Comparison of ENCODE assay signal across 22 cellular contexts in the genomic region with DNA sequence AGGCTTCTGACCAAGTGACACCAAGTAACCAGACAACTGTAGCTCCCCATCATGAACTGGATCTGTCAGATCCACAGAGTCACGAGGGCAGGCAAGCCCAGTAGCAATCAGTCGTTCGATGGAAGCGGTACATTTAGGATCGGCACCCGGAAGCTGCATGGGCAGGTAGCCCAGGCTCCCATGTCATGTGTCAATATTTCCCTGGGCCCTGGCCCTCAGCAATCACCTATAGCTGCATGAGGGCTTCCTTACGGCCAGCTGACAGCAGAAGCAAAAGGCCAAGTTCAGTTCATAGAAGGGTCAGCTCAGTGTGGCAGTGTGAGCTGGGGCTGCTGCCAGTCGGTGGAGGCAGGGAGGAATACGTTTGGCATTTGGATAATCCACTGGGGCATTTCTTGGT. TPM values are rescaled to one million over a fixed set of nuclear protein-coding genes. Genes with fewer than 3 reads are reported as not detected.
DNase-seq lines count a peak whose midpoint lies in the region; ATAC-seq and TF ChIP-seq lines count a peak whose summit lies in the region.
"Had no signal": no experiment of that assay in that cellular context is flagged by ENCODE, and none has a peak within 500 bp of the region (broad histone marks: within the 10 kb centered on the region; RNA-seq: fewer than 3 reads in every experiment).

No MANE protein-coding gene starts in this region.

- H2AFZ ChIP-seq in neural progenitor cell (replicated peaks): no peak overlapping the region
- H2AFZ ChIP-seq: GM23338 had no signal

- no peak overlapping the region for H3K4me2 ChIP-seq in neural progenitor cell
- H3K4me2 ChIP-seq: A549, GM23338 had no signal

- no peak for TF ChIP-seq CTCF in C4-2B (conservative IDR thresholded peaks at IDR 0.05)
- no peak for TF ChIP-seq CTCF in LNCaP clone FGC (IDR thresholded peaks at IDR 0.05; ENCODE audit: control insufficient read depth, extremely low read depth, insufficient read depth)
- no peak for TF ChIP-seq CTCF in endodermal cell (conservative IDR thresholded peaks at IDR 0.05)
- no peak for TF ChIP-seq CTCF in neural progenitor cell (IDR thresholded peaks at IDR 0.05)

- peaks cover 2% of the 10 kb centered on the region for H3K4me1 Mint-ChIP-seq in endodermal cell
- H3K4me1 Mint-ChIP-seq in neural progenitor cell: peaks cover 19% of the 10 kb centered on the region
- H3K4me1 Mint-ChIP-seq in natural killer cell treated with Interleukin-12 subunit alpha and Interleukin-12 subunit beta and Interleukin-15 and Interleukin-18, amount 100 ng/mL, for 72 hours (ENCODE audit: low read depth in 2 of 2): no peaks in the 10 kb centered on the region
- H3K4me1 Mint-ChIP-seq: CD4-positive, alpha-beta memory T cell had no signal

- H3K27me3 Mint-ChIP-seq in endodermal cell (ENCODE audit: insufficient read depth): peaks cover 22% of the 10 kb centered on the region
- peaks cover 4% of the 10 kb centered on the region for H3K27me3 Mint-ChIP-seq in neural progenitor cell (ENCODE audit: insufficient read depth, low read depth)
- H3K27me3 Mint-ChIP-seq in natural killer cell treated with Interleukin-12 subunit alpha and Interleukin-12 subunit beta and Interleukin-15 and Interleukin-18, amount 100 ng/mL, for 72 hours: peaks cover 10 to 18% of the 10 kb centered on the region in 2 donors

- H4K20me1 ChIP-seq in neural progenitor cell (ENCODE audit: low read depth): no peaks in the 10 kb centered on the region
- H4K20me1 ChIP-seq: BLaER1 treated with 17β-estradiol and CSF1 and Interleukin-3, amounts not matched to agents 10 nM and 100 nM had no signal

- H3F3A ChIP-seq in neural progenitor cell (ENCODE audit: low read depth): no peaks in the 10 kb centered on the region

- no peaks in the 10 kb centered on the region for H3K9me3 ChIP-seq in endodermal cell (ENCODE audit: control insufficient read depth, low read length)
- no peaks in the 10 kb centered on the region for H3K9me3 ChIP-seq in neural progenitor cell (ENCODE audit: low read depth)
- H3K9me3 ChIP-seq: BE2C; BLaER1 treated with 17β-estradiol and CSF1 and Interleukin-3, amounts not matched to agents 10 nM and 100 nM had no signal

- H3K4me3 ChIP-seq in LNCaP clone FGC (ENCODE audit: low read depth, low read length): no peak overlapping the region
- no peak overlapping the region for H3K4me3 ChIP-seq in endodermal cell (ENCODE audit: low read length)
- no peak overlapping the region for H3K4me3 ChIP-seq in neural progenitor cell
- H3K4me3 ChIP-seq: A549; BLaER1 treated with 17β-estradiol and CSF1 and Interleukin-3, amounts not matched to agents 10 nM and 100 nM; GM23338 had no signal

- peak overlapping the region; percentile 40 for H3K27ac ChIP-seq in C4-2B
- no peak overlapping the region for H3K27ac ChIP-seq in endodermal cell (ENCODE audit: low read depth, low read length)
- H3K27ac ChIP-seq in neural progenitor cell: no peak overlapping the region
- H3K27ac ChIP-seq: A549; BLaER1 treated with 17β-estradiol and CSF1 and Interleukin-3, amounts not matched to agents 10 nM and 100 nM had no signal

- no peaks in the 10 kb centered on the region for H3K79me2 ChIP-seq in neural progenitor cell (ENCODE audit: low read depth)

- no peaks in the 10 kb centered on the region for H3K27me3 ChIP-seq in endodermal cell (ENCODE audit: control insufficient read depth, insufficient read depth, low read length, poor library complexity, severe bottlenecking)
- no peaks in the 10 kb centered on the region for H3K27me3 ChIP-seq in neural progenitor cell
- H3K27me3 ChIP-seq: BE2C had no signal

- DNase-seq in LNCaP clone FGC (ENCODE audit: low read depth) (peak; percentile 76), endodermal cell (peak; percentile 33), neural progenitor cell (ENCODE audit: low spot score) (no peak), RKO (ENCODE audit: low spot score) (no peak)
- no peak for DNase-seq in natural killer cell treated with Interleukin-12 subunit alpha and Interleukin-12 subunit beta and Interleukin-15 and Interleukin-18, amount 100 ng/mL, for 72 hours (ENCODE audit: low spot score)
- DNase-seq: 8988T; ACHN; AML-193; BE2C; Calu3; CD4-positive, alpha-beta memory T cell; COR-L47; DMS53; DMS79 treated with DMSO at 0.1 percent for 48 hours; GF-D8; H9 had no signal

- H3K36me3 ChIP-seq in endodermal cell (ENCODE audit: control insufficient read depth, insufficient read depth, low read length) (no peaks in the 10 kb centered on the region), neural progenitor cell (no peaks in the 10 kb centered on the region)
- H3K36me3 ChIP-seq: BE2C; BLaER1 treated with 17β-estradiol and CSF1 and Interleukin-3, amounts not matched to agents 10 nM and 100 nM had no signal

- H3K4me3 Mint-ChIP-seq in endodermal cell: no peak overlapping the region
- no peak overlapping the region for H3K4me3 Mint-ChIP-seq in neural progenitor cell
- no peak overlapping the region for H3K4me3 Mint-ChIP-seq in natural killer cell treated with Interleukin-12 subunit alpha and Interleukin-12 subunit beta and Interleukin-15 and Interleukin-18, amount 100 ng/mL, for 72 hours
- H3K4me3 Mint-ChIP-seq: CD4-positive, alpha-beta memory T cell; GM23338; H9 had no signal

- H3K4me1 ChIP-seq in endodermal cell (ENCODE audit: control insufficient read depth, insufficient read depth, low read length): no peaks in the 10 kb centered on the region
- H3K4me1 ChIP-seq in neural progenitor cell: no peaks in the 10 kb centered on the region
- H3K4me1 ChIP-seq: A549, BE2C had no signal

- no peaks in the 10 kb centered on the region for H3K9me3 Mint-ChIP-seq in endodermal cell
- no peaks in the 10 kb centered on the region for H3K9me3 Mint-ChIP-seq in neural progenitor cell
- H3K9me3 Mint-ChIP-seq in natural killer cell treated with Interleukin-12 subunit alpha and Interleukin-12 subunit beta and Interleukin-15 and Interleukin-18, amount 100 ng/mL, for 72 hours: no peaks in the 10 kb centered on the region
- H3K9me3 Mint-ChIP-seq: CD4-positive, alpha-beta memory T cell; GM23338; H9 had no signal

- H3K9ac ChIP-seq in endodermal cell (ENCODE audit: extremely low read depth, low read length, poor library complexity, severe bottlenecking) (no peak overlapping the region), neural progenitor cell (no peak overlapping the region)
- H3K9ac ChIP-seq: BLaER1 treated with 17β-estradiol and CSF1 and Interleukin-3, amounts not matched to agents 10 nM and 100 nM had no signal

- H3K27ac Mint-ChIP-seq in endodermal cell (no peak overlapping the region), neural progenitor cell (peak overlapping the region; percentile 57)
- H3K27ac Mint-ChIP-seq in natural killer cell treated with Interleukin-12 subunit alpha and Interleukin-12 subunit beta and Interleukin-15 and Interleukin-18, amount 100 ng/mL, for 72 hours: no peak overlapping the region
- H3K27ac Mint-ChIP-seq: CD4-positive, alpha-beta memory T cell; GM23338 had no signal

- ATAC-seq in HG02588 (IDR thresholded peaks at IDR 0.05; ENCODE audit: unreplicated experiment): no peak
- no peak for ATAC-seq in natural killer cell treated with Interleukin-12 subunit alpha and Interleukin-12 subunit beta and Interleukin-15 and Interleukin-18, amount 100 ng/mL, for 72 hours
- ATAC-seq: A549, GM23338, HCT116 had no signal

- no peaks in the 10 kb centered on the region for H3K36me3 Mint-ChIP-seq in endodermal cell (ENCODE audit: low read depth)
- no peaks in the 10 kb centered on the region for H3K36me3 Mint-ChIP-seq in neural progenitor cell
- H3K36me3 Mint-ChIP-seq in natural killer cell treated with Interleukin-12 subunit alpha and Interleukin-12 subunit beta and Interleukin-15 and Interleukin-18, amount 100 ng/mL, for 72 hours: no peaks in the 10 kb centered on the region
- H3K36me3 Mint-ChIP-seq: CD4-positive, alpha-beta memory T cell had no signal

- 74 to 82% methylated on average over 9 of the region's 9 CpGs for WGBS in endodermal cell (ENCODE audit: insufficient coverage in 1 of 2, insufficient read length in 1 of 2), 2 experiments

RNA-seq across cellular contexts. Expression of gene MRPS23, which starts 31.8 kb away (rescaled TPM):
- total RNA-seq in endodermal cell (10 to 100 TPM; 43.9 to 49.2 TPM), neural progenitor cell (ENCODE audit: low replicate concordance) (16.4 and 33.3 TPM in 2 replicates)
- 40.1 TPM for polyA plus RNA-seq in endodermal cell (2013, experiment 1 of 2)
- polyA plus RNA-seq in endodermal cell (2013, experiment 2 of 2): 41.1 TPM
- total RNA-seq in natural killer cell treated with Interleukin-12 subunit alpha and Interleukin-12 subunit beta and Interleukin-15 and Interleukin-18, amount 100 ng/mL, for 72 hours: 10 to 100 TPM; 55.3 to 65.0 TPM

Comparison
In these comparisons a context has a peak if more than half of its experiments do, and no peak if none do; other contexts are left out.
1. DNase-seq: peak in LNCaP clone FGC (single experiment) and endodermal cell (single experiment); none in neural progenitor cell (single experiment), natural killer cell treated with Interleukin-12 subunit alpha and Interleukin-12 subunit beta and Interleukin-15 and Interleukin-18, amount 100 ng/mL, for 72 hours (single experiment) and RKO (single experiment).